ENCODE assay signal across 1 cellular context in genomic region chr11:2990617-2991476, GRCh38.
TF ChIP-seq lines count a peak whose summit lies in the region.

No MANE protein-coding gene starts in this region.

TF ChIP-seq in HepG2, 621 proteins besides CTCF, POLR2A, EP300 and RAD21 (continued from another document and continues in another):
- TF ChIP-seq ZNF777 (CRISPR knock-in tag; IDR thresholded peaks at IDR 0.05) (peak; percentile 31; the same call in 1 of the 2 replicates), HNF4A (CRISPR knock-in tag; IDR thresholded peaks at IDR 0.05) (peak; percentile 88), BCL6 (CRISPR knock-in tag; IDR thresholded peaks at IDR 0.05) (no peak), ZSCAN21 (CRISPR knock-in tag; IDR thresholded peaks at IDR 0.05; ENCODE audit: borderline replicate concordance) (0 out of 2 replicates have a peak, but pooled peaks have one; percentile 1), RBFOX2 (IDR thresholded peaks at IDR 0.05; ENCODE audit: low read depth, low read length) (0 out of 2 replicates have a peak, but pooled peaks have one; percentile 9), ZNF598 (CRISPR knock-in tag; IDR thresholded peaks at IDR 0.05; ENCODE audit: borderline replicate concordance) (no peak), NR2F6 (IDR thresholded peaks at IDR 0.05) (peak; percentile 9; the same call in 1 of the 2 replicates), NR2F6 (CRISPR knock-in tag; IDR thresholded peaks at IDR 0.05) (0 out of 2 replicates have a peak, but pooled peaks have one; percentile 28), SRY (CRISPR knock-in tag; IDR thresholded peaks at IDR 0.05) (no peak), KLF16 (CRISPR knock-in tag; IDR thresholded peaks at IDR 0.05) (no peak), TCF7 (IDR thresholded peaks at IDR 0.05; ENCODE audit: low read depth) (0 out of 2 replicates have a peak, but pooled peaks have one; percentile 13), EEA1 (CRISPR knock-in tag; IDR thresholded peaks at IDR 0.05; ENCODE audit: borderline replicate concordance) (no peak), RAD51 (IDR thresholded peaks at IDR 0.05; ENCODE audit: borderline replicate concordance) (no peak), MXI1 (IDR thresholded peaks at IDR 0.05; ENCODE audit: borderline replicate concordance, low read depth, low read length) (peak; percentile 23; the same call in 1 of the 3 replicates), ZNF12 (CRISPR knock-in tag; IDR thresholded peaks at IDR 0.05) (no peak), KAT8 (CRISPR knock-in tag; IDR thresholded peaks at IDR 0.05) (peak; percentile 49; the same call in 1 of the 2 replicates), NAIF1 (CRISPR knock-in tag; IDR thresholded peaks at IDR 0.05; ENCODE audit: borderline replicate concordance) (0 out of 2 replicates have a peak, but pooled peaks have one; percentile 16), MEIS2 (CRISPR knock-in tag; IDR thresholded peaks at IDR 0.05) (peak; percentile 63; the same call in 1 of the 2 replicates), HNF4G (IDR thresholded peaks at IDR 0.05; ENCODE audit: borderline replicate concordance, low read depth, low read length) (peak; percentile 70; the same call in 1 of the 2 replicates), HNF4G (CRISPR knock-in tag; IDR thresholded peaks at IDR 0.05; ENCODE audit: borderline replicate concordance, low read depth) (peak; percentile 25; the same call in 1 of the 2 replicates), KDM5A (IDR thresholded peaks at IDR 0.05; ENCODE audit: borderline replicate concordance, low read length) (peak; percentile 7; the same call in 1 of the 2 replicates), KAT7 (CRISPR knock-in tag; IDR thresholded peaks at IDR 0.05; ENCODE audit: borderline replicate concordance) (no peak), BRCA1 (CRISPR knock-in tag; IDR thresholded peaks at IDR 0.05) (peak; percentile 12; the same call in 1 of the 2 replicates), PITX1 (CRISPR knock-in tag; IDR thresholded peaks at IDR 0.05) (0 out of 2 replicates have a peak, but pooled peaks have one; percentile 20), KMT2B (CRISPR knock-in tag; IDR thresholded peaks at IDR 0.05) (0 out of 2 replicates have a peak, but pooled peaks have one; percentile 33), IRX3 (CRISPR knock-in tag; IDR thresholded peaks at IDR 0.05; ENCODE audit: borderline replicate concordance, low read depth) (0 out of 2 replicates have a peak, but pooled peaks have one; percentile 7), YEATS4 (CRISPR knock-in tag; IDR thresholded peaks at IDR 0.05; ENCODE audit: borderline replicate concordance) (peak; percentile 49; the same call in 1 of the 2 replicates), JUND (CRISPR knock-in tag; IDR thresholded peaks at IDR 0.05) (no peak), ZNF260 (CRISPR knock-in tag; IDR thresholded peaks at IDR 0.05; ENCODE audit: borderline replicate concordance, low read depth) (no peak), TEF (CRISPR knock-in tag; IDR thresholded peaks at IDR 0.05) (no peak), HMGXB4 (CRISPR knock-in tag; IDR thresholded peaks at IDR 0.05; ENCODE audit: borderline replicate concordance in 1 of 2, low read depth in 1 of 2) (peak in 1 of 2 experiments; percentile 13; a peak in 1 of 4 replicates)
- TF ChIP-seq, protein P1, sequence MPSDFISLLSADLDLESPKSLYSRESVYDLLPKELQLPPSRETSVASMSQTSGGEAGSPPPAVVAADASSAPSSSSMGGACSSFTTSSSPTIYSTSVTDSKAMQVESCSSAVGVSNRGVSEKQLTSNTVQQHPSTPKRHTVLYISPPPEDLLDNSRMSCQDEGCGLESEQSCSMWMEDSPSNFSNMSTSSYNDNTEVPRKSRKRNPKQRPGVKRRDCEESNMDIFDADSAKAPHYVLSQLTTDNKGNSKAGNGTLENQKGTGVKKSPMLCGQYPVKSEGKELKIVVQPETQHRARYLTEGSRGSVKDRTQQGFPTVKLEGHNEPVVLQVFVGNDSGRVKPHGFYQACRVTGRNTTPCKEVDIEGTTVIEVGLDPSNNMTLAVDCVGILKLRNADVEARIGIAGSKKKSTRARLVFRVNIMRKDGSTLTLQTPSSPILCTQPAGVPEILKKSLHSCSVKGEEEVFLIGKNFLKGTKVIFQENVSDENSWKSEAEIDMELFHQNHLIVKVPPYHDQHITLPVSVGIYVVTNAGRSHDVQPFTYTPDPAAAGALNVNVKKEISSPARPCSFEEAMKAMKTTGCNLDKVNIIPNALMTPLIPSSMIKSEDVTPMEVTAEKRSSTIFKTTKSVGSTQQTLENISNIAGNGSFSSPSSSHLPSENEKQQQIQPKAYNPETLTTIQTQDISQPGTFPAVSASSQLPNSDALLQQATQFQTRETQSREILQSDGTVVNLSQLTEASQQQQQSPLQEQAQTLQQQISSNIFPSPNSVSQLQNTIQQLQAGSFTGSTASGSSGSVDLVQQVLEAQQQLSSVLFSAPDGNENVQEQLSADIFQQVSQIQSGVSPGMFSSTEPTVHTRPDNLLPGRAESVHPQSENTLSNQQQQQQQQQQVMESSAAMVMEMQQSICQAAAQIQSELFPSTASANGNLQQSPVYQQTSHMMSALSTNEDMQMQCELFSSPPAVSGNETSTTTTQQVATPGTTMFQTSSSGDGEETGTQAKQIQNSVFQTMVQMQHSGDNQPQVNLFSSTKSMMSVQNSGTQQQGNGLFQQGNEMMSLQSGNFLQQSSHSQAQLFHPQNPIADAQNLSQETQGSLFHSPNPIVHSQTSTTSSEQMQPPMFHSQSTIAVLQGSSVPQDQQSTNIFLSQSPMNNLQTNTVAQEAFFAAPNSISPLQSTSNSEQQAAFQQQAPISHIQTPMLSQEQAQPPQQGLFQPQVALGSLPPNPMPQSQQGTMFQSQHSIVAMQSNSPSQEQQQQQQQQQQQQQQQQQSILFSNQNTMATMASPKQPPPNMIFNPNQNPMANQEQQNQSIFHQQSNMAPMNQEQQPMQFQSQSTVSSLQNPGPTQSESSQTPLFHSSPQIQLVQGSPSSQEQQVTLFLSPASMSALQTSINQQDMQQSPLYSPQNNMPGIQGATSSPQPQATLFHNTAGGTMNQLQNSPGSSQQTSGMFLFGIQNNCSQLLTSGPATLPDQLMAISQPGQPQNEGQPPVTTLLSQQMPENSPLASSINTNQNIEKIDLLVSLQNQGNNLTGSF (CRISPR knock-in tag; IDR thresholded peaks at IDR 0.05): no peak
- TF ChIP-seq, protein P2, sequence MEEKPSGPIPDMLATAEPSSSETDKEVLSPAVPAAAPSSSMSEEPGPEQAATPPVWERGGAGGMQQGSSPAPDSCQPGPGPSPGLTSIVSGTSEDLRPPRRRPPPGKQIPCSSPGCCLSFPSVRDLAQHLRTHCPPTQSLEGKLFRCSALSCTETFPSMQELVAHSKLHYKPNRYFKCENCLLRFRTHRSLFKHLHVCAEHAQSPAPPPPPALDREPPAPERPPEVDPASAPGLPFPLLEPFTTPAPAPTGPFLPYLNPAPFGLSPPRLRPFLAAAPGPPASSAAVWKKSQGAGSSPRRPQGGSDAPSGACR (CRISPR knock-in tag; IDR thresholded peaks at IDR 0.05): no peak
- TF ChIP-seq, protein P3, sequence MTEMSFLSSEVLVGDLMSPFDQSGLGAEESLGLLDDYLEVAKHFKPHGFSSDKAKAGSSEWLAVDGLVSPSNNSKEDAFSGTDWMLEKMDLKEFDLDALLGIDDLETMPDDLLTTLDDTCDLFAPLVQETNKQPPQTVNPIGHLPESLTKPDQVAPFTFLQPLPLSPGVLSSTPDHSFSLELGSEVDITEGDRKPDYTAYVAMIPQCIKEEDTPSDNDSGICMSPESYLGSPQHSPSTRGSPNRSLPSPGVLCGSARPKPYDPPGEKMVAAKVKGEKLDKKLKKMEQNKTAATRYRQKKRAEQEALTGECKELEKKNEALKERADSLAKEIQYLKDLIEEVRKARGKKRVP (CRISPR knock-in tag; IDR thresholded peaks at IDR 0.05): peak in 1 of 2 experiments; percentile 11; a peak in 1 of 4 replicates
- TF ChIP-seq, protein P4, sequence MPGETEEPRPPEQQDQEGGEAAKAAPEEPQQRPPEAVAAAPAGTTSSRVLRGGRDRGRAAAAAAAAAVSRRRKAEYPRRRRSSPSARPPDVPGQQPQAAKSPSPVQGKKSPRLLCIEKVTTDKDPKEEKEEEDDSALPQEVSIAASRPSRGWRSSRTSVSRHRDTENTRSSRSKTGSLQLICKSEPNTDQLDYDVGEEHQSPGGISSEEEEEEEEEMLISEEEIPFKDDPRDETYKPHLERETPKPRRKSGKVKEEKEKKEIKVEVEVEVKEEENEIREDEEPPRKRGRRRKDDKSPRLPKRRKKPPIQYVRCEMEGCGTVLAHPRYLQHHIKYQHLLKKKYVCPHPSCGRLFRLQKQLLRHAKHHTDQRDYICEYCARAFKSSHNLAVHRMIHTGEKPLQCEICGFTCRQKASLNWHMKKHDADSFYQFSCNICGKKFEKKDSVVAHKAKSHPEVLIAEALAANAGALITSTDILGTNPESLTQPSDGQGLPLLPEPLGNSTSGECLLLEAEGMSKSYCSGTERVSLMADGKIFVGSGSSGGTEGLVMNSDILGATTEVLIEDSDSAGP (CRISPR knock-in tag; IDR thresholded peaks at IDR 0.05; ENCODE audit: borderline replicate concordance): 0 out of 2 replicates have a peak, but pooled peaks have one; percentile 18
- TF ChIP-seq, protein P5, sequence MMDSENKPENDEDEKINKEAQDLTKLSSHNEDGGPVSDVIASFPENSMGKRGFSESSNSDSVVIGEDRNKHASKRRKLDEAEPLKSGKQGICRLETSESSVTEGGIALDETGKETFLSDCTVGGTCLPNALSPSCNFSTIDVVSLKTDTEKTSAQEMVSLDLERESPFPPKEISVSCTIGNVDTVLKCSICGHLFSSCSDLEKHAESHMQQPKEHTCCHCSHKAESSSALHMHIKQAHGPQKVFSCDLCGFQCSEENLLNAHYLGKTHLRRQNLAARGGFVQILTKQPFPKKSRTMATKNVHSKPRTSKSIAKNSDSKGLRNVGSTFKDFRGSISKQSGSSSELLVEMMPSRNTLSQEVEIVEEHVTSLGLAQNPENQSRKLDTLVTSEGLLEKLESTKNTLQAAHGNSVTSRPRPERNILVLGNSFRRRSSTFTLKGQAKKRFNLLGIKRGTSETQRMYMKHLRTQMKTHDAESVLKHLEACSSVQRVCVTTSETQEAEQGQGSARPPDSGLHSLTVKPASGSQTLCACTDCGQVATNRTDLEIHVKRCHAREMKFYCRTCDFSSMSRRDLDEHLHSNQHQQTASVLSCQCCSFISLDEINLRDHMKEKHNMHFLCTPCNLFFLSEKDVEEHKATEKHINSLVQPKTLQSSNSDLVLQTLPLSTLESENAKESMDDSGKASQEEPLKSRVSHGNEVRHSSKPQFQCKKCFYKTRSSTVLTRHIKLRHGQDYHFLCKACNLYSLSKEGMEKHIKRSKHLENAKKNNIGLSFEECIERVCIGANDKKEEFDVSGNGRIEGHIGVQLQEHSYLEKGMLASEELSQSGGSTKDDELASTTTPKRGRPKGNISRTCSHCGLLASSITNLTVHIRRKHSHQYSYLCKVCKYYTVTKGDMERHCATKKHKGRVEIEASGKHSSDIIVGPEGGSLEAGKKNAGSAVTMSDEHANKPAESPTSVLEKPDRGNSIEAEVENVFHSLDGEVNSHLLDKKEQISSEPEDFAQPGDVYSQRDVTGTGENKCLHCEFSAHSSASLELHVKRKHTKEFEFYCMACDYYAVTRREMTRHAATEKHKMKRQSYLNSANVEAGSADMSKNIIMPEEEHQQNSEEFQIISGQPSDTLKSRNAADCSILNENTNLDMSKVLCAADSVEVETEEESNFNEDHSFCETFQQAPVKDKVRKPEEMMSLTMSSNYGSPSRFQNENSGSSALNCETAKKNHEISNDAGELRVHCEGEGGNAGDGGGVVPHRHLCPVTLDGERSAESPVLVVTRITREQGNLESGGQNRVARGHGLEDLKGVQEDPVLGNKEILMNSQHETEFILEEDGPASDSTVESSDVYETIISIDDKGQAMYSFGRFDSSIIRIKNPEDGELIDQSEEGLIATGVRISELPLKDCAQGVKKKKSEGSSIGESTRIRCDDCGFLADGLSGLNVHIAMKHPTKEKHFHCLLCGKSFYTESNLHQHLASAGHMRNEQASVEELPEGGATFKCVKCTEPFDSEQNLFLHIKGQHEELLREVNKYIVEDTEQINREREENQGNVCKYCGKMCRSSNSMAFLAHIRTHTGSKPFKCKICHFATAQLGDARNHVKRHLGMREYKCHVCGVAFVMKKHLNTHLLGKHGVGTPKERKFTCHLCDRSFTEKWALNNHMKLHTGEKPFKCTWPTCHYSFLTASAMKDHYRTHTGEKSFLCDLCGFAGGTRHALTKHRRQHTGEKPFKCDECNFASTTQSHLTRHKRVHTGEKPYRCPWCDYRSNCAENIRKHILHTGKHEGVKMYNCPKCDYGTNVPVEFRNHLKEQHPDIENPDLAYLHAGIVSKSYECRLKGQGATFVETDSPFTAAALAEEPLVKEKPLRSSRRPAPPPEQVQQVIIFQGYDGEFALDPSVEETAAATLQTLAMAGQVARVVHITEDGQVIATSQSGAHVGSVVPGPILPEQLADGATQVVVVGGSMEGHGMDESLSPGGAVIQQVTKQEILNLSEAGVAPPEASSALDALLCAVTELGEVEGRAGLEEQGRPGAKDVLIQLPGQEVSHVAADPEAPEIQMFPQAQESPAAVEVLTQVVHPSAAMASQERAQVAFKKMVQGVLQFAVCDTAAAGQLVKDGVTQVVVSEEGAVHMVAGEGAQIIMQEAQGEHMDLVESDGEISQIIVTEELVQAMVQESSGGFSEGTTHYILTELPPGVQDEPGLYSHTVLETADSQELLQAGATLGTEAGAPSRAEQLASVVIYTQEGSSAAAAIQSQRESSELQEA (CRISPR knock-in tag; IDR thresholded peaks at IDR 0.05; ENCODE audit: not compliant biosample characterization): peak; percentile 12
